ENCODE assay signal across 1 cellular context in genomic region chr1:32332290-32333079, GRCh38.
TF ChIP-seq lines count a peak whose summit lies in the region.

No MANE protein-coding gene starts in this region.

TF ChIP-seq in GM23338, 12 proteins besides CTCF, POLR2A, EP300 and RAD21 (continued from another document):
- TF ChIP-seq ETS1 (IDR thresholded peaks at IDR 0.05) = no peak
- TF ChIP-seq EZH2 (IDR thresholded peaks at IDR 0.05; ENCODE audit: low read depth, unreplicated experiment) = no peak
